ENCODE assay signal across 19 cellular contexts in genomic region chr19:37304884-37305255, GRCh38.
"Had no signal": no experiment of that assay in that cellular context is flagged by ENCODE, and none has a peak within 500 bp of the region (broad histone marks: within the 10 kb centered on the region; RNA-seq: fewer than 3 reads in every experiment).

No MANE protein-coding gene starts in this region.

- H3K4me1 ChIP-seq: SJCRH30 had no signal

- H3K27me3 ChIP-seq: brain microvascular endothelial cell, cardiac muscle cell, SJCRH30 had no signal

- H3K27ac ChIP-seq: brain microvascular endothelial cell, cardiac muscle cell, SJCRH30, VCaP had no signal

- H3K9ac ChIP-seq: SK-N-SH had no signal

- DNase-seq: activated CD4-positive, alpha-beta T cell treated with anti-CD3 and anti-CD28 coated beads for 4 hours; activated CD8-positive, alpha-beta T cell treated with anti-CD3 and anti-CD28 coated beads for 36 hours; activated gamma-delta T cell; activated naive CD4-positive, alpha-beta T cell treated with anti-CD3 and anti-CD28 coated beads for 36 hours; activated T-cell treated with anti-CD3 and anti-CD28 coated beads for 4 hours; activated T-cell treated with anti-CD3 and anti-CD28 coated beads, Interleukin-2, amount 50 U/mL, for 48 hours; brain microvascular endothelial cell; MM.1S; NCI-H1105 treated with DMSO at 0.1 percent for 48 hours; NCI-H1436 treated with DMSO at 0.1 percent for 48 hours; NCI-H2081 treated with DMSO at 0.1 percent for 48 hours; NCI-H526; T-helper 1 cell had no signal

- H3K4me2 ChIP-seq: SK-N-SH had no signal

- H3K36me3 ChIP-seq: brain microvascular endothelial cell, cardiac muscle cell, SJCRH30 had no signal

- H3K9me3 ChIP-seq: SK-N-SH had no signal

- ATAC-seq: activated CD4-positive, CD25-positive, alpha-beta regulatory T cell treated with anti-CD3 and anti-CD28 coated beads, Interleukin-2, amount 50 U/mL, for 24 hours; activated CD8-positive, alpha-beta T cell treated with anti-CD3 and anti-CD28 coated beads for 36 hours; activated T-helper 17 cell treated with anti-CD3 and anti-CD28 coated beads, Interleukin-2, amount 50 U/mL, for 72 hours had no signal
